Comparison of ENCODE assay signal across 23 cellular contexts in genomic region chr4:112181358-112182000, GRCh38. TPM values are rescaled to one million over a fixed set of nuclear protein-coding genes. Genes with fewer than 3 reads are reported as not detected.
DNase-seq lines count a peak whose midpoint lies in the region; ATAC-seq, FAIRE-seq and TF ChIP-seq lines count a peak whose summit lies in the region.
"Had no signal": no experiment of that assay in that cellular context is flagged by ENCODE, and none has a peak within 500 bp of the region (broad histone marks: within the 10 kb centered on the region; RNA-seq: fewer than 3 reads in every experiment).

No MANE protein-coding gene starts in this region.

- no peak overlapping the region for H3K4me3 Mint-ChIP-seq in CD4-positive, alpha-beta memory T cell
- H3K4me3 Mint-ChIP-seq in activated T-helper 17 cell treated with anti-CD3 and anti-CD28 coated beads, Interleukin-2, amount 50 U/mL, for 72 hours: peak overlapping the region; percentile 8
- H3K4me3 Mint-ChIP-seq in naive thymus-derived CD4-positive, alpha-beta T cell: peak overlapping the region in 4 of 10 donors; percentile 10 to 73 (median 24)
- H3K4me3 Mint-ChIP-seq in Caco-2 (ENCODE audit: unreplicated experiment): no peak overlapping the region

- no peaks in the 10 kb centered on the region for H3K27me3 ChIP-seq in CD4-positive, alpha-beta memory T cell (ENCODE audit: insufficient read depth, low read length)
- no peaks in the 10 kb centered on the region for H3K27me3 ChIP-seq in naive thymus-derived CD4-positive, alpha-beta T cell (ENCODE audit: control insufficient read depth in 2 of 2, insufficient read depth in 2 of 2, low read length in 2 of 2)
- H3K27me3 ChIP-seq in Caco-2 (replicated peaks; ENCODE audit: control insufficient read depth, insufficient read depth, low read length): no peaks in the 10 kb centered on the region

- no peak overlapping the region for H3K4me3 ChIP-seq in CD4-positive, alpha-beta memory T cell (ENCODE audit: low read length in 2 of 2)
- H3K4me3 ChIP-seq in naive thymus-derived CD4-positive, alpha-beta T cell (ENCODE audit: low read length): no peak overlapping the region
- no peak overlapping the region for H3K4me3 ChIP-seq in Caco-2 (ENCODE audit: low read depth, low read length)
- H3K4me3 ChIP-seq: GM23248 had no signal

- H3K27ac Mint-ChIP-seq in CD4-positive, alpha-beta memory T cell: peak overlapping the region in 5 of 7 donors; percentile 4 to 48 (median 16)
- H3K27ac Mint-ChIP-seq in activated T-helper 17 cell treated with anti-CD3 and anti-CD28 coated beads, Interleukin-2, amount 50 U/mL, for 72 hours: no peak overlapping the region
- H3K27ac Mint-ChIP-seq in naive thymus-derived CD4-positive, alpha-beta T cell: peak overlapping the region in 5 of 9 donors; percentile 2 to 33 (median 14)
- H3K27ac Mint-ChIP-seq in Caco-2 (ENCODE audit: unreplicated experiment): no peak overlapping the region

- intact Hi-C loops in CD4-positive, alpha-beta memory T cell (cut with micrococcal nuclease): loop anchor here (5.0 kb wide), 1 partner anchor 34 kb away; the partner anchor contains the start of gene FAM241A
- intact Hi-C loops in naive thymus-derived CD4-positive, alpha-beta T cell (cut with micrococcal nuclease): loop anchor here in 1 of 2 donors (5.0 kb wide), 1 partner anchor 34 kb away; the partner anchor contains the start of gene FAM241A
- intact Hi-C loops in Caco-2 (cut with micrococcal nuclease; ENCODE audit: unreplicated experiment): no loop called here

- peaks cover 23 to 45% (median 35%) of the 10 kb centered on the region in 4 donors for H3K4me1 Mint-ChIP-seq in CD4-positive, alpha-beta memory T cell
- peaks cover 40% of the 10 kb centered on the region for H3K4me1 Mint-ChIP-seq in activated T-helper 17 cell treated with anti-CD3 and anti-CD28 coated beads, Interleukin-2, amount 50 U/mL, for 72 hours
- peaks cover 26 to 66% (median 50%) of the 10 kb centered on the region in 7 donors for H3K4me1 Mint-ChIP-seq in naive thymus-derived CD4-positive, alpha-beta T cell
- H3K4me1 Mint-ChIP-seq in Caco-2 (ENCODE audit: low read depth, unreplicated experiment): peaks cover 7% of the 10 kb centered on the region

- no TSS peak for BruUV-seq in Caco-2 (replicated peaks; lab: Mats Ljungman, UMichigan)

- H3K9me3 Mint-ChIP-seq in CD4-positive, alpha-beta memory T cell: peaks cover 0 to 3% (median 0%) of the 10 kb centered on the region in 8 donors
- no peaks in the 10 kb centered on the region for H3K9me3 Mint-ChIP-seq in activated T-helper 17 cell treated with anti-CD3 and anti-CD28 coated beads, Interleukin-2, amount 50 U/mL, for 72 hours
- no peaks in the 10 kb centered on the region for H3K9me3 Mint-ChIP-seq in naive thymus-derived CD4-positive, alpha-beta T cell
- H3K9me3 Mint-ChIP-seq in Caco-2 (ENCODE audit: unreplicated experiment): no peaks in the 10 kb centered on the region

- peaks cover 5 to 7% of the 10 kb centered on the region in 2 donors for H3K36me3 Mint-ChIP-seq in CD4-positive, alpha-beta memory T cell
- H3K36me3 Mint-ChIP-seq in activated T-helper 17 cell treated with anti-CD3 and anti-CD28 coated beads, Interleukin-2, amount 50 U/mL, for 72 hours (ENCODE audit: low read depth): peaks cover 59% of the 10 kb centered on the region
- peaks cover 0 to 5% (median 0%) of the 10 kb centered on the region in 5 donors for H3K36me3 Mint-ChIP-seq in naive thymus-derived CD4-positive, alpha-beta T cell
- H3K36me3 Mint-ChIP-seq in Caco-2 (ENCODE audit: insufficient read depth, unreplicated experiment): no peaks in the 10 kb centered on the region

- peak; percentile 33 for FAIRE-seq in GM12892 (lab: Jason Lieb, UNC)
- FAIRE-seq: GM19239 had no signal

- H3K27ac ChIP-seq in CD4-positive, alpha-beta memory T cell (ENCODE audit: low read depth, low read length): no peak overlapping the region
- no peak overlapping the region for H3K27ac ChIP-seq in naive thymus-derived CD4-positive, alpha-beta T cell (ENCODE audit: low read depth, low read length)
- H3K27ac ChIP-seq: GM23248, HL-60 had no signal

- TF ChIP-seq CTCF in Caco-2 (IDR thresholded peaks at IDR 0.05; ENCODE audit: insufficient read depth in 1 of 2, low read depth in 1 of 2, low read length in 1 of 2, severe bottlenecking in 1 of 2, unreplicated experiment in 1 of 2): no peak

- CTCF ChIA-PET in CD4-positive, alpha-beta memory T cell (lab: Charles Lee; ENCODE audit: partially characterized antibody): interaction anchor here (0.6 to 1.5 kb wide), 2 partner anchors 33 to 163 kb away, joined by 3 to 4 read pairs; no protein-coding TSS in a partner anchor
- CTCF ChIA-PET in naive thymus-derived CD4-positive, alpha-beta T cell (lab: Charles Lee): interaction anchor here (1.2 kb wide), 1 partner anchor 26 kb away, joined by 3 read pairs; no protein-coding TSS in a partner anchor
- CTCF ChIA-PET in Caco-2 (lab: Charles Lee): no interaction called here

- no peaks in the 10 kb centered on the region for H3K9me3 ChIP-seq in CD4-positive, alpha-beta memory T cell (ENCODE audit: control insufficient read depth in 1 of 2, low read length in 2 of 2)
- H3K9me3 ChIP-seq in naive thymus-derived CD4-positive, alpha-beta T cell (ENCODE audit: control insufficient read depth in 2 of 3, low read length in 3 of 3): no peaks in the 10 kb centered on the region
- no peaks in the 10 kb centered on the region for H3K9me3 ChIP-seq in Caco-2
- H3K9me3 ChIP-seq: SK-N-SH had no signal

- no peak for TF ChIP-seq POLR2A in GM12892 (IDR thresholded peaks at IDR 0.05; ENCODE audit: low read depth, low read length)

- POLR2A ChIA-PET in CD4-positive, alpha-beta memory T cell (lab: Charles Lee; ENCODE audit: partially characterized antibody): no interaction called here
- POLR2A ChIA-PET in naive thymus-derived CD4-positive, alpha-beta T cell (lab: Charles Lee): interaction anchor here (0.6 to 1.5 kb wide), 3 partner anchors 9 to 46 kb away, joined by 3 to 5 read pairs (median 4); no protein-coding TSS in a partner anchor
- POLR2A ChIA-PET in Caco-2 (lab: Charles Lee): interaction anchor here (0.7 kb wide), 1 partner anchor 1800 kb away, joined by 3 read pairs; no protein-coding TSS in a partner anchor

- no peaks in the 10 kb centered on the region for H3K27me3 Mint-ChIP-seq in CD4-positive, alpha-beta memory T cell
- H3K27me3 Mint-ChIP-seq in activated T-helper 17 cell treated with anti-CD3 and anti-CD28 coated beads, Interleukin-2, amount 50 U/mL, for 72 hours: no peaks in the 10 kb centered on the region
- no peaks in the 10 kb centered on the region for H3K27me3 Mint-ChIP-seq in naive thymus-derived CD4-positive, alpha-beta T cell
- H3K27me3 Mint-ChIP-seq in Caco-2 (ENCODE audit: insufficient read depth, unreplicated experiment): no peaks in the 10 kb centered on the region

- H3K36me3 ChIP-seq in CD4-positive, alpha-beta memory T cell (ENCODE audit: insufficient read depth, low read length): no peaks in the 10 kb centered on the region
- no peaks in the 10 kb centered on the region for H3K36me3 ChIP-seq in naive thymus-derived CD4-positive, alpha-beta T cell (ENCODE audit: control insufficient read depth in 2 of 3, insufficient read depth in 3 of 3, low read length in 3 of 3)
- no peaks in the 10 kb centered on the region for H3K36me3 ChIP-seq in Caco-2 (ENCODE audit: control insufficient read depth, insufficient read depth, low read length)

- DNase-seq in CD4-positive, alpha-beta memory T cell: no peak
- DNase-seq in GM12892 (ENCODE audit: insufficient read length): no peak
- no peak for DNase-seq in naive thymus-derived CD4-positive, alpha-beta T cell
- no peak for DNase-seq in ecto neural progenitor cell (ENCODE audit: low spot score)
- DNase-seq in Caco-2: no peak
- DNase-seq in stimulated activated CD4-positive, alpha-beta T cell treated with anti-CD3 and anti-CD28 coated beads, Interleukin-4, amount 100 ng/mL, for 24 hours: no peak
- DNase-seq: ACHN, C1 segment of cervical spinal cord, GDM1, GM23248, HCEC 1CT, Kasumi-1, MM.1S, NCI-H1092, NCI-H1436 treated with DMSO at 0.1 percent for 48 hours, NCI-H2081 treated with DMSO at 0.1 percent for 48 hours, NCI-H748 treated with DMSO at 0.1 percent for 48 hours, OCI-M1, SHP77, SK-N-SH had no signal

- no peak for ATAC-seq in activated T-helper 17 cell treated with anti-CD3 and anti-CD28 coated beads, Interleukin-2, amount 50 U/mL, for 72 hours (replicated peaks)
- no peak for ATAC-seq in naive thymus-derived CD4-positive, alpha-beta T cell

- H3K4me1 ChIP-seq in CD4-positive, alpha-beta memory T cell (ENCODE audit: insufficient read depth, low read length): peaks cover 31% of the 10 kb centered on the region
- peaks cover 0 to 17% of the 10 kb centered on the region in 2 donors for H3K4me1 ChIP-seq in naive thymus-derived CD4-positive, alpha-beta T cell (ENCODE audit: control insufficient read depth in 2 of 2, insufficient read depth in 2 of 2, low read length in 2 of 2)
- no peaks in the 10 kb centered on the region for H3K4me1 ChIP-seq in Caco-2

RNA-seq across cellular contexts. Expression of gene FAM241A, which starts 36.2 kb away (rescaled TPM):
- total RNA-seq in CD4-positive, alpha-beta memory T cell: 1 to 10 TPM; 2.7 TPM
- polyA plus RNA-seq in CD4-positive, alpha-beta memory T cell: 1 to 10 TPM; 4.0 to 4.7 TPM
- polyA plus RNA-seq in GM12892 (2012; ENCODE audit: missing spikeins): 2.4 TPM
- 1 to 10 TPM; 3.0 to 3.8 TPM for total RNA-seq in activated T-helper 17 cell treated with anti-CD3 and anti-CD28 coated beads, Interleukin-2, amount 50 U/mL, for 72 hours
- 1 to 10 TPM; 1.2 to 2.4 (median 2.0) TPM for total RNA-seq in naive thymus-derived CD4-positive, alpha-beta T cell
- 1 to 10 TPM; 2.0 to 2.3 TPM for polyA plus RNA-seq in naive thymus-derived CD4-positive, alpha-beta T cell
- total RNA-seq in Caco-2 (2022): 1.0 and 1.1 TPM in 2 replicates

RNA-seq across cellular contexts. Expression of gene AP1AR, which starts 50.1 kb away (rescaled TPM):
- total RNA-seq in CD4-positive, alpha-beta memory T cell: 10 to 100 TPM; 20.3 to 22.8 TPM
- 10 to 100 TPM; 22.9 to 25.3 TPM for polyA plus RNA-seq in CD4-positive, alpha-beta memory T cell
- 15.9 TPM for polyA plus RNA-seq in GM12892 (2012; ENCODE audit: missing spikeins)
- 10 to 100 TPM in 1 of 2 donors, 1 to 10 TPM in 1; 9.1 to 23.1 TPM for total RNA-seq in activated T-helper 17 cell treated with anti-CD3 and anti-CD28 coated beads, Interleukin-2, amount 50 U/mL, for 72 hours
- 10 to 100 TPM in 4 of 5 experiments, 1 to 10 TPM in 1; 7.3 to 21.0 (median 17.0) TPM for total RNA-seq in naive thymus-derived CD4-positive, alpha-beta T cell
- polyA plus RNA-seq in naive thymus-derived CD4-positive, alpha-beta T cell: 10 to 100 TPM; 16.4 to 23.8 TPM
- 19.1 and 24.0 TPM in 2 replicates for total RNA-seq in Caco-2 (2022)

Comparison
In these comparisons a context has a peak if more than half of its experiments do, and no peak if none do; other contexts are left out.
1. H3K27ac Mint-ChIP-seq: peak in CD4-positive, alpha-beta memory T cell (5 of 7) and naive thymus-derived CD4-positive, alpha-beta T cell (5 of 9); none in activated T-helper 17 cell treated with anti-CD3 and anti-CD28 coated beads, Interleukin-2, amount 50 U/mL, for 72 hours (single experiment) and Caco-2 (single experiment).